ENCODE assay signal across 1 cellular context in the genomic region with DNA sequence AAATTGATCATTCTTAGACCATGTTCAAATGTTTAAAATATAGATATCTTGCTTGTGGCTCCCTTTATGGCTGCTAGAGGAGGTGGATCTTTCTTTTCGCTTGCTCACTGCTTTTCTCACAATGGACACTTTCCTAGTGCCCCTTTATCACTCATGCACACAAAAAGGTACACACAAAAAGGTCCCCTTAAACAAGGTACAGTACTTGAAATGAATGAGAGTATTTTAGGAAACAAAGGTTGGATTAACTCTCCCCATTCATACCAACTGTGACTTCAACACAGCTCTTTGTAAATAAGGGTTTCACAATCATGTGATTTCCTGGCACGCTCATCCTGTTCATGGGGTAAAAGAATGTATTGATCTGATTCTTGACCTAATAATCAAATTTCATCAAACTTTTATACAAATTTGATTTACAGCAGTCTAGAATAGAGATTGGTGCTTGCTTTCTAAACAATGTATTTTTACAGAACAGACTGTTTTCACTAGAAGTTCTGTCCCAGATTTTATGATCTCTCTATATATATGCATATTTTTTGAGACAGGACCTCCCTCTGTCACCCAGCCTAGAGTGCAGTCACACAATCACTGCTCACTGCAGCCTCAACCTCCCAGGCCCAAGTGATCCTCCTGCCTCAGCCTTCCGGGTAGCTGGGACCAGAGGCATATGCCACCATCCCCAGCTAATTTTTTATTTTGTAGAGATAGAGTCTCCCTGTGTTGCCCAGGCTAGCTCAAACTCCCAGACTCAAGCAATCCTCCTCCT.
TF ChIP-seq lines count a peak whose summit lies in the region.

No MANE protein-coding gene starts in this region.

TF ChIP-seq in HepG2, 621 proteins besides CTCF, POLR2A, EP300 and RAD21 (continued from another document and continues in another):
- TF ChIP-seq, protein P1, sequence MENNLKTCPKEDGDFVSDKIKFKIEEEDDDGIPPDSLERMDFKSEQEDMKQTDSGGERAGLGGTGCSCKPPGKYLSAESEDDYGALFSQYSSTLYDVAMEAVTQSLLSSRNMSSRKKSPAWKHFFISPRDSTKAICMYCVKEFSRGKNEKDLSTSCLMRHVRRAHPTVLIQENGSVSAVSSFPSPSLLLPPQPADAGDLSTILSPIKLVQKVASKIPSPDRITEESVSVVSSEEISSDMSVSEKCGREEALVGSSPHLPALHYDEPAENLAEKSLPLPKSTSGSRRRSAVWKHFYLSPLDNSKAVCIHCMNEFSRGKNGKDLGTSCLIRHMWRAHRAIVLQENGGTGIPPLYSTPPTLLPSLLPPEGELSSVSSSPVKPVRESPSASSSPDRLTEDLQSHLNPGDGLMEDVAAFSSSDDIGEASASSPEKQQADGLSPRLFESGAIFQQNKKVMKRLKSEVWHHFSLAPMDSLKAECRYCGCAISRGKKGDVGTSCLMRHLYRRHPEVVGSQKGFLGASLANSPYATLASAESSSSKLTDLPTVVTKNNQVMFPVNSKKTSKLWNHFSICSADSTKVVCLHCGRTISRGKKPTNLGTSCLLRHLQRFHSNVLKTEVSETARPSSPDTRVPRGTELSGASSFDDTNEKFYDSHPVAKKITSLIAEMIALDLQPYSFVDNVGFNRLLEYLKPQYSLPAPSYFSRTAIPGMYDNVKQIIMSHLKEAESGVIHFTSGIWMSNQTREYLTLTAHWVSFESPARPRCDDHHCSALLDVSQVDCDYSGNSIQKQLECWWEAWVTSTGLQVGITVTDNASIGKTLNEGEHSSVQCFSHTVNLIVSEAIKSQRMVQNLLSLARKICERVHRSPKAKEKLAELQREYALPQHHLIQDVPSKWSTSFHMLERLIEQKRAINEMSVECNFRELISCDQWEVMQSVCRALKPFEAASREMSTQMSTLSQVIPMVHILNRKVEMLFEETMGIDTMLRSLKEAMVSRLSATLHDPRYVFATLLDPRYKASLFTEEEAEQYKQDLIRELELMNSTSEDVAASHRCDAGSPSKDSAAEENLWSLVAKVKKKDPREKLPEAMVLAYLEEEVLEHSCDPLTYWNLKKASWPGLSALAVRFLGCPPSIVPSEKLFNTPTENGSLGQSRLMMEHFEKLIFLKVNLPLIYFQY (CRISPR knock-in tag; IDR thresholded peaks at IDR 0.05; ENCODE audit: borderline replicate concordance) = no peak
- TF ChIP-seq, protein P2, sequence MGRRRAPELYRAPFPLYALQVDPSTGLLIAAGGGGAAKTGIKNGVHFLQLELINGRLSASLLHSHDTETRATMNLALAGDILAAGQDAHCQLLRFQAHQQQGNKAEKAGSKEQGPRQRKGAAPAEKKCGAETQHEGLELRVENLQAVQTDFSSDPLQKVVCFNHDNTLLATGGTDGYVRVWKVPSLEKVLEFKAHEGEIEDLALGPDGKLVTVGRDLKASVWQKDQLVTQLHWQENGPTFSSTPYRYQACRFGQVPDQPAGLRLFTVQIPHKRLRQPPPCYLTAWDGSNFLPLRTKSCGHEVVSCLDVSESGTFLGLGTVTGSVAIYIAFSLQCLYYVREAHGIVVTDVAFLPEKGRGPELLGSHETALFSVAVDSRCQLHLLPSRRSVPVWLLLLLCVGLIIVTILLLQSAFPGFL (CRISPR knock-in tag; IDR thresholded peaks at IDR 0.05) = no peak
- TF ChIP-seq ZNF382 (CRISPR knock-in tag; IDR thresholded peaks at IDR 0.05; ENCODE audit: borderline replicate concordance) (no peak), ZBTB7B (CRISPR knock-in tag; IDR thresholded peaks at IDR 0.05) (no peak; the same call in 1 of the 2 replicates), ZSCAN29 (CRISPR knock-in tag; conservative IDR thresholded peaks at IDR 0.05) (no peak), RCOR2 (CRISPR knock-in tag; IDR thresholded peaks at IDR 0.05) (peak; percentile 75), NR2F1 (CRISPR knock-in tag; IDR thresholded peaks at IDR 0.05) (peak; percentile 28 to 51; a peak in 2 of 4 replicates), XRCC5 (optimal IDR thresholded peaks at IDR 0.05; ENCODE audit: low read length) (no peak), BRD4 (CRISPR knock-in tag; IDR thresholded peaks at IDR 0.05) (no peak), IRF2 (CRISPR knock-in tag; IDR thresholded peaks at IDR 0.05) (peak; percentile 72; the same call in 1 of the 2 replicates), FOSL1 (CRISPR knock-in tag; IDR thresholded peaks at IDR 0.05; ENCODE audit: borderline replicate concordance) (no peak), ZNF10 (CRISPR knock-in tag; IDR thresholded peaks at IDR 0.05; ENCODE audit: borderline replicate concordance, low read depth) (no peak), TEAD3 (CRISPR knock-in tag; optimal IDR thresholded peaks at IDR 0.05; ENCODE audit: borderline replicate concordance) (peak; percentile 91), KDM5A (IDR thresholded peaks at IDR 0.05; ENCODE audit: borderline replicate concordance, low read length) (no peak), PLRG1 (conservative IDR thresholded peaks at IDR 0.05) (no peak), ZNF235 (CRISPR knock-in tag; IDR thresholded peaks at IDR 0.05; ENCODE audit: borderline replicate concordance) (no peak)
- TF ChIP-seq, protein P3, sequence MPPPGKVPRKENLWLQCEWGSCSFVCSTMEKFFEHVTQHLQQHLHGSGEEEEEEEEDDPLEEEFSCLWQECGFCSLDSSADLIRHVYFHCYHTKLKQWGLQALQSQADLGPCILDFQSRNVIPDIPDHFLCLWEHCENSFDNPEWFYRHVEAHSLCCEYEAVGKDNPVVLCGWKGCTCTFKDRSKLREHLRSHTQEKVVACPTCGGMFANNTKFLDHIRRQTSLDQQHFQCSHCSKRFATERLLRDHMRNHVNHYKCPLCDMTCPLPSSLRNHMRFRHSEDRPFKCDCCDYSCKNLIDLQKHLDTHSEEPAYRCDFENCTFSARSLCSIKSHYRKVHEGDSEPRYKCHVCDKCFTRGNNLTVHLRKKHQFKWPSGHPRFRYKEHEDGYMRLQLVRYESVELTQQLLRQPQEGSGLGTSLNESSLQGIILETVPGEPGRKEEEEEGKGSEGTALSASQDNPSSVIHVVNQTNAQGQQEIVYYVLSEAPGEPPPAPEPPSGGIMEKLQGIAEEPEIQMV (CRISPR knock-in tag; IDR thresholded peaks at IDR 0.05; ENCODE audit: low read depth) = no peak
- TF ChIP-seq, protein P4, sequence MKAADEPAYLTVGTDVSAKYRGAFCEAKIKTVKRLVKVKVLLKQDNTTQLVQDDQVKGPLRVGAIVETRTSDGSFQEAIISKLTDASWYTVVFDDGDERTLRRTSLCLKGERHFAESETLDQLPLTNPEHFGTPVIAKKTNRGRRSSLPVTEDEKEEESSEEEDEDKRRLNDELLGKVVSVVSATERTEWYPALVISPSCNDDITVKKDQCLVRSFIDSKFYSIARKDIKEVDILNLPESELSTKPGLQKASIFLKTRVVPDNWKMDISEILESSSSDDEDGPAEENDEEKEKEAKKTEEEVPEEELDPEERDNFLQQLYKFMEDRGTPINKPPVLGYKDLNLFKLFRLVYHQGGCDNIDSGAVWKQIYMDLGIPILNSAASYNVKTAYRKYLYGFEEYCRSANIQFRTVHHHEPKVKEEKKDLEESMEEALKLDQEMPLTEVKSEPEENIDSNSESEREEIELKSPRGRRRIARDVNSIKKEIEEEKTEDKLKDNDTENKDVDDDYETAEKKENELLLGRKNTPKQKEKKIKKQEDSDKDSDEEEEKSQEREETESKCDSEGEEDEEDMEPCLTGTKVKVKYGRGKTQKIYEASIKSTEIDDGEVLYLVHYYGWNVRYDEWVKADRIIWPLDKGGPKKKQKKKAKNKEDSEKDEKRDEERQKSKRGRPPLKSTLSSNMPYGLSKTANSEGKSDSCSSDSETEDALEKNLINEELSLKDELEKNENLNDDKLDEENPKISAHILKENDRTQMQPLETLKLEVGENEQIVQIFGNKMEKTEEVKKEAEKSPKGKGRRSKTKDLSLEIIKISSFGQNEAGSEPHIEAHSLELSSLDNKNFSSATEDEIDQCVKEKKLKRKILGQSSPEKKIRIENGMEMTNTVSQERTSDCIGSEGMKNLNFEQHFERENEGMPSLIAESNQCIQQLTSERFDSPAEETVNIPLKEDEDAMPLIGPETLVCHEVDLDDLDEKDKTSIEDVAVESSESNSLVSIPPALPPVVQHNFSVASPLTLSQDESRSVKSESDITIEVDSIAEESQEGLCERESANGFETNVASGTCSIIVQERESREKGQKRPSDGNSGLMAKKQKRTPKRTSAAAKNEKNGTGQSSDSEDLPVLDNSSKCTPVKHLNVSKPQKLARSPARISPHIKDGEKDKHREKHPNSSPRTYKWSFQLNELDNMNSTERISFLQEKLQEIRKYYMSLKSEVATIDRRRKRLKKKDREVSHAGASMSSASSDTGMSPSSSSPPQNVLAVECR (CRISPR knock-in tag; IDR thresholded peaks at IDR 0.05; ENCODE audit: borderline replicate concordance) = no peak; the same call in 1 of the 2 replicates
- TF ChIP-seq, protein P5, sequence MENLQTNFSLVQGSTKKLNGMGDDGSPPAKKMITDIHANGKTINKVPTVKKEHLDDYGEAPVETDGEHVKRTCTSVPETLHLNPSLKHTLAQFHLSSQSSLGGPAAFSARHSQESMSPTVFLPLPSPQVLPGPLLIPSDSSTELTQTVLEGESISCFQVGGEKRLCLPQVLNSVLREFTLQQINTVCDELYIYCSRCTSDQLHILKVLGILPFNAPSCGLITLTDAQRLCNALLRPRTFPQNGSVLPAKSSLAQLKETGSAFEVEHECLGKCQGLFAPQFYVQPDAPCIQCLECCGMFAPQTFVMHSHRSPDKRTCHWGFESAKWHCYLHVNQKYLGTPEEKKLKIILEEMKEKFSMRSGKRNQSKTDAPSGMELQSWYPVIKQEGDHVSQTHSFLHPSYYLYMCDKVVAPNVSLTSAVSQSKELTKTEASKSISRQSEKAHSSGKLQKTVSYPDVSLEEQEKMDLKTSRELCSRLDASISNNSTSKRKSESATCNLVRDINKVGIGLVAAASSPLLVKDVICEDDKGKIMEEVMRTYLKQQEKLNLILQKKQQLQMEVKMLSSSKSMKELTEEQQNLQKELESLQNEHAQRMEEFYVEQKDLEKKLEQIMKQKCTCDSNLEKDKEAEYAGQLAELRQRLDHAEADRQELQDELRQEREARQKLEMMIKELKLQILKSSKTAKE (CRISPR knock-in tag; IDR thresholded peaks at IDR 0.05; ENCODE audit: borderline replicate concordance) = 0 out of 2 replicates have a peak, but pooled peaks have one; percentile 19
- TF ChIP-seq, protein P6, sequence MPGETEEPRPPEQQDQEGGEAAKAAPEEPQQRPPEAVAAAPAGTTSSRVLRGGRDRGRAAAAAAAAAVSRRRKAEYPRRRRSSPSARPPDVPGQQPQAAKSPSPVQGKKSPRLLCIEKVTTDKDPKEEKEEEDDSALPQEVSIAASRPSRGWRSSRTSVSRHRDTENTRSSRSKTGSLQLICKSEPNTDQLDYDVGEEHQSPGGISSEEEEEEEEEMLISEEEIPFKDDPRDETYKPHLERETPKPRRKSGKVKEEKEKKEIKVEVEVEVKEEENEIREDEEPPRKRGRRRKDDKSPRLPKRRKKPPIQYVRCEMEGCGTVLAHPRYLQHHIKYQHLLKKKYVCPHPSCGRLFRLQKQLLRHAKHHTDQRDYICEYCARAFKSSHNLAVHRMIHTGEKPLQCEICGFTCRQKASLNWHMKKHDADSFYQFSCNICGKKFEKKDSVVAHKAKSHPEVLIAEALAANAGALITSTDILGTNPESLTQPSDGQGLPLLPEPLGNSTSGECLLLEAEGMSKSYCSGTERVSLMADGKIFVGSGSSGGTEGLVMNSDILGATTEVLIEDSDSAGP (CRISPR knock-in tag; IDR thresholded peaks at IDR 0.05; ENCODE audit: borderline replicate concordance) = no peak
- TF ChIP-seq, protein P7, sequence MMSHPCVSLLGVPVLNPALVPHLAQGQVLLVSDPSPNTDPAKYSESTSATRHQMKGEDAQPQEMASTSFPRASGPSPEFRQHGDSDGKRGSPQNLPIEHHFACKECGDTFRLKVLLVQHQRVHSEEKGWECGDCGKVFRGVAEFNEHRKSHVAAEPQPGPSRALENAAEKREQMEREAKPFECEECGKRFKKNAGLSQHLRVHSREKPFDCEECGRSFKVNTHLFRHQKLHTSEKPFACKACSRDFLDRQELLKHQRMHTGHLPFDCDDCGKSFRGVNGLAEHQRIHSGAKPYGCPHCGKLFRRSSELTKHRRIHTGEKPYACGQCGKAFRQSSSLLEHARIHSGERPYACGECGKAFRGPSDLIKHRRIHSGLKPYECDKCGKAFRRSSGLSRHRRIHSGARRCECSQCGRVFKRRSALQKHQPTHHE (CRISPR knock-in tag; IDR thresholded peaks at IDR 0.05; ENCODE audit: borderline replicate concordance) = no peak; the same call in 1 of the 2 replicates
- TF ChIP-seq, protein P8, sequence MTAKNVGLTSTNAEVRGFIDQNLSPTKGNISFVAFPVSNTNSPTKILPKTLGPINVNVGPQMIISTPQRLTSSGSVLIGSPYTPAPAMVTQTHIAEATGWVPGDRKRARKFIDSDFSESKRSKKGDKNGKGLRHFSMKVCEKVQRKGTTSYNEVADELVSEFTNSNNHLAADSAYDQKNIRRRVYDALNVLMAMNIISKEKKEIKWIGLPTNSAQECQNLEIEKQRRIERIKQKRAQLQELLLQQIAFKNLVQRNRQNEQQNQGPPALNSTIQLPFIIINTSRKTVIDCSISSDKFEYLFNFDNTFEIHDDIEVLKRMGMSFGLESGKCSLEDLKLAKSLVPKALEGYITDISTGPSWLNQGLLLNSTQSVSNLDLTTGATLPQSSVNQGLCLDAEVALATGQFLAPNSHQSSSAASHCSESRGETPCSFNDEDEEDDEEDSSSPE (CRISPR knock-in tag; IDR thresholded peaks at IDR 0.05) = no peak
- TF ChIP-seq, protein P9, sequence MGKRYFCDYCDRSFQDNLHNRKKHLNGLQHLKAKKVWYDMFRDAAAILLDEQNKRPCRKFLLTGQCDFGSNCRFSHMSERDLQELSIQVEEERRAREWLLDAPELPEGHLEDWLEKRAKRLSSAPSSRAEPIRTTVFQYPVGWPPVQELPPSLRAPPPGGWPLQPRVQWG (CRISPR knock-in tag; IDR thresholded peaks at IDR 0.05; ENCODE audit: borderline replicate concordance, low read depth) = no peak
- TF ChIP-seq, protein P10, sequence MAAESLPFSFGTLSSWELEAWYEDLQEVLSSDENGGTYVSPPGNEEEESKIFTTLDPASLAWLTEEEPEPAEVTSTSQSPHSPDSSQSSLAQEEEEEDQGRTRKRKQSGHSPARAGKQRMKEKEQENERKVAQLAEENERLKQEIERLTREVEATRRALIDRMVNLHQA (CRISPR knock-in tag; IDR thresholded peaks at IDR 0.05) = no peak
- TF ChIP-seq, protein P11, sequence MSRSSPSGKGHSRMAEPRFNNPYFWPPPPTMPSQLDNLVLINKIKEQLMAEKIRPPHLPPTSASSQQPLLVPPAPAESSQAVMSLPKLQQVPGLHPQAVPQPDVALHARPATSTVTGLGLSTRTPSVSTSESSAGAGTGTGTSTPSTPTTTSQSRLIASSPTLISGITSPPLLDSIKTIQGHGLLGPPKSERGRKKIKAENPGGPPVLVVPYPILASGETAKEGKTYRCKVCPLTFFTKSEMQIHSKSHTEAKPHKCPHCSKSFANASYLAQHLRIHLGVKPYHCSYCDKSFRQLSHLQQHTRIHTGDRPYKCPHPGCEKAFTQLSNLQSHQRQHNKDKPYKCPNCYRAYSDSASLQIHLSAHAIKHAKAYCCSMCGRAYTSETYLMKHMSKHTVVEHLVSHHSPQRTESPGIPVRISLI (CRISPR knock-in tag; IDR thresholded peaks at IDR 0.05; ENCODE audit: borderline replicate concordance) = no peak
- TF ChIP-seq, protein P12, sequence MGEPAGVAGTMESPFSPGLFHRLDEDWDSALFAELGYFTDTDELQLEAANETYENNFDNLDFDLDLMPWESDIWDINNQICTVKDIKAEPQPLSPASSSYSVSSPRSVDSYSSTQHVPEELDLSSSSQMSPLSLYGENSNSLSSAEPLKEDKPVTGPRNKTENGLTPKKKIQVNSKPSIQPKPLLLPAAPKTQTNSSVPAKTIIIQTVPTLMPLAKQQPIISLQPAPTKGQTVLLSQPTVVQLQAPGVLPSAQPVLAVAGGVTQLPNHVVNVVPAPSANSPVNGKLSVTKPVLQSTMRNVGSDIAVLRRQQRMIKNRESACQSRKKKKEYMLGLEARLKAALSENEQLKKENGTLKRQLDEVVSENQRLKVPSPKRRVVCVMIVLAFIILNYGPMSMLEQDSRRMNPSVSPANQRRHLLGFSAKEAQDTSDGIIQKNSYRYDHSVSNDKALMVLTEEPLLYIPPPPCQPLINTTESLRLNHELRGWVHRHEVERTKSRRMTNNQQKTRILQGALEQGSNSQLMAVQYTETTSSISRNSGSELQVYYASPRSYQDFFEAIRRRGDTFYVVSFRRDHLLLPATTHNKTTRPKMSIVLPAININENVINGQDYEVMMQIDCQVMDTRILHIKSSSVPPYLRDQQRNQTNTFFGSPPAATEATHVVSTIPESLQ (CRISPR knock-in tag; conservative IDR thresholded peaks at IDR 0.05) = no peak
